ENCODE assay signal across 8 cellular contexts in the genomic region with DNA sequence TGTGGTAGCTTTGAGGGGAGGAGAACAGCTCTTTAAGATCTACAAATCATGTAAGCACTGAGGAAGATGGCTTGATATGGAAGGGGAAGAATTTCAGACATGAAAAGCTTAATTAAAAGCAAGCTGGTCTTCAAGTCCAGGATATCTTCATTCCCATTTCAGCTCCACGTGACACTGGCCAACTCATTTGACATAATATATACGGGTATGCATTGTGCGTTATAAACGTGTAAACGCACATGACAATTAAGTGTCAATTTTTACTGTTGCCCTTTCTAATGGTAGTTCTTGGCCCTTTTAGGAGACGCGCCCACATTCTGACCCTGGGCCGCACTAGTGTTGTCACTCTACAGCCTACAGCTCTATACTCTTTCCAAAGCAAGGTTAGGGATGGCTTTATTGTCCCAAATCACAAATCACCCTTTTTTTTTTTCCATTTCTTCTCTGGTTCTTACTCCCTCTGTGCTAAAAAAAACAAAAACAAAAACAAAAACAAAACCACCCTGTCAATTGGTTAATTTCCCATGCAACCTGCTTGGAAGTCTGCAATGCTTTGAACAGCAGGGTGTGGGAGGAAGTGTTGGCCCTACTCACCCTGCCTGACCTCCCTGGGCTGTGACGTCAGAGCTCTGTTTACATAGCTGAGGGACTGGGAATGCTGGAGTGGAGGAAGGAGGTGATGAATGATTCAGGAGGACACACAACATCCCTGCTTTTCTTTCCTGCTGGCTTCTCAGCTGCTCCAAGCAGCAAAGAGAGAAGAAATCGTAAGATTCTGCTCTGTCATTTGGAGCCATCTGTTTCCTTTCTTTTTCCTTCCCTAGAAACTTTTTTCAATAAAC. TPM values are rescaled to one million over a fixed set of nuclear protein-coding genes. Genes with fewer than 3 reads are reported as not detected.
DNase-seq lines count a peak whose midpoint lies in the region; ATAC-seq, FAIRE-seq and TF ChIP-seq lines count a peak whose summit lies in the region.

No MANE protein-coding gene starts in this region.

- TF ChIP-seq RAD21 in liver (IDR thresholded peaks at IDR 0.05) = peak in 1 of 2 donors; percentile 31

- H3K4me1 ChIP-seq in HUES48 (ENCODE audit: control insufficient read depth, insufficient read depth, low read length) (0 out of 2 replicates have a peak, but pooled peaks cover 12% of the 10 kb centered on the region), liver (ENCODE audit: control insufficient read depth in 4 of 4, insufficient read depth in 4 of 4, low read length in 3 of 4) (peaks cover 0 to 45% (median 42%) of the 10 kb centered on the region in 4 donors)

- H3K4me3 ChIP-seq in HUES48 (ENCODE audit: low read depth, low read length) = no peak overlapping the region
- H3K4me3 ChIP-seq in bronchial epithelial cell (ENCODE audit: low read depth, low read length) = no peak overlapping the region
- H3K4me3 ChIP-seq in liver (ENCODE audit: low read depth in 1 of 3, low read length in 3 of 3) = no peak overlapping the region

- H3K9me3 ChIP-seq in HUES48 (ENCODE audit: control insufficient read depth, insufficient read depth, low read length) = no peaks in the 10 kb centered on the region
- H3K9me3 ChIP-seq in liver (ENCODE audit: control insufficient read depth in 4 of 4, low read length in 3 of 4) = no peaks in the 10 kb centered on the region

- FAIRE-seq in bronchial epithelial cell (lab: Jason Lieb, UNC) = no peak

- WGBS in liver = 77% methylated on average over 10 of the region's 10 CpGs

- no peaks in the 10 kb centered on the region for H3K36me3 ChIP-seq in HUES48 (ENCODE audit: control insufficient read depth, insufficient read depth, low read length)
- no peaks in the 10 kb centered on the region for H3K36me3 ChIP-seq in bronchial epithelial cell (ENCODE audit: control insufficient read depth, insufficient read depth, low read length)
- H3K36me3 ChIP-seq in liver (ENCODE audit: control insufficient read depth in 4 of 4, insufficient read depth in 3 of 4, low read depth in 1 of 4, low read length in 3 of 4) = no peaks in the 10 kb centered on the region

- no peak for ATAC-seq in GM18858 (IDR thresholded peaks at IDR 0.05; ENCODE audit: unreplicated experiment)

- peak; percentile 96 for DNase-seq in A172 (ENCODE audit: low spot score)
- peak; percentile 96 for DNase-seq in bronchial epithelial cell (ENCODE audit: low read depth)
- no peak for DNase-seq in SKM-1 treated with dmso at 0.1 percent for 144 hours (lab: John Stamatoyannopoulos, UW; ENCODE audit: unreplicated experiment)
- DNase-seq in GOT3 (lab: John Stamatoyannopoulos, UW) = no peak
- no peak for DNase-seq in GM19240 (ENCODE audit: insufficient read length, low spot score)

- TF ChIP-seq CTCF in bronchial epithelial cell (IDR thresholded peaks at IDR 0.05; ENCODE audit: insufficient read depth, low read length, severe bottlenecking) (no peak), liver (IDR thresholded peaks at IDR 0.05; ENCODE audit: low read depth, low read length, missing input control) (no peak)

- H3K9ac ChIP-seq in HUES48 (ENCODE audit: low read depth, low read length) (no peak overlapping the region), liver (ENCODE audit: low read depth in 1 of 2, low read length in 2 of 2) (no peak overlapping the region)

- H3K27me3 ChIP-seq in HUES48 (ENCODE audit: control insufficient read depth, insufficient read depth, low read length) (no peaks in the 10 kb centered on the region), bronchial epithelial cell (ENCODE audit: control insufficient read depth, insufficient read depth, low read length) (no peaks in the 10 kb centered on the region), liver (ENCODE audit: control insufficient read depth in 4 of 4, insufficient read depth in 4 of 4, low read length in 3 of 4) (no peaks in the 10 kb centered on the region)

- H3K27ac ChIP-seq in HUES48 (ENCODE audit: low read depth, low read length) = peak overlapping the region; percentile 9
- peak overlapping the region in 1 of 2 donors; percentile 20 for H3K27ac ChIP-seq in liver (ENCODE audit: low read depth in 1 of 2, low read length in 2 of 2)

TF ChIP-seq in liver, 16 proteins besides CTCF, POLR2A, EP300 and RAD21:
- TF ChIP-seq, protein P1, sequence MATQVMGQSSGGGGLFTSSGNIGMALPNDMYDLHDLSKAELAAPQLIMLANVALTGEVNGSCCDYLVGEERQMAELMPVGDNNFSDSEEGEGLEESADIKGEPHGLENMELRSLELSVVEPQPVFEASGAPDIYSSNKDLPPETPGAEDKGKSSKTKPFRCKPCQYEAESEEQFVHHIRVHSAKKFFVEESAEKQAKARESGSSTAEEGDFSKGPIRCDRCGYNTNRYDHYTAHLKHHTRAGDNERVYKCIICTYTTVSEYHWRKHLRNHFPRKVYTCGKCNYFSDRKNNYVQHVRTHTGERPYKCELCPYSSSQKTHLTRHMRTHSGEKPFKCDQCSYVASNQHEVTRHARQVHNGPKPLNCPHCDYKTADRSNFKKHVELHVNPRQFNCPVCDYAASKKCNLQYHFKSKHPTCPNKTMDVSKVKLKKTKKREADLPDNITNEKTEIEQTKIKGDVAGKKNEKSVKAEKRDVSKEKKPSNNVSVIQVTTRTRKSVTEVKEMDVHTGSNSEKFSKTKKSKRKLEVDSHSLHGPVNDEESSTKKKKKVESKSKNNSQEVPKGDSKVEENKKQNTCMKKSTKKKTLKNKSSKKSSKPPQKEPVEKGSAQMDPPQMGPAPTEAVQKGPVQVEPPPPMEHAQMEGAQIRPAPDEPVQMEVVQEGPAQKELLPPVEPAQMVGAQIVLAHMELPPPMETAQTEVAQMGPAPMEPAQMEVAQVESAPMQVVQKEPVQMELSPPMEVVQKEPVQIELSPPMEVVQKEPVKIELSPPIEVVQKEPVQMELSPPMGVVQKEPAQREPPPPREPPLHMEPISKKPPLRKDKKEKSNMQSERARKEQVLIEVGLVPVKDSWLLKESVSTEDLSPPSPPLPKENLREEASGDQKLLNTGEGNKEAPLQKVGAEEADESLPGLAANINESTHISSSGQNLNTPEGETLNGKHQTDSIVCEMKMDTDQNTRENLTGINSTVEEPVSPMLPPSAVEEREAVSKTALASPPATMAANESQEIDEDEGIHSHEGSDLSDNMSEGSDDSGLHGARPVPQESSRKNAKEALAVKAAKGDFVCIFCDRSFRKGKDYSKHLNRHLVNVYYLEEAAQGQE (IDR thresholded peaks at IDR 0.05) = peak; percentile 13
- TF ChIP-seq HNF4G (IDR thresholded peaks at IDR 0.05) (no peak), FOXA1 (IDR thresholded peaks at IDR 0.05) (peak; percentile 91), YY1 (IDR thresholded peaks at IDR 0.05) (no peak), FOXA2 (IDR thresholded peaks at IDR 0.05) (peak; percentile 93), NR2F2 (IDR thresholded peaks at IDR 0.05) (peak; percentile 82), SP1 (IDR thresholded peaks at IDR 0.05) (peak; percentile 75), JUND (IDR thresholded peaks at IDR 0.05) (peak; percentile 61 to 62), GABPA (IDR thresholded peaks at IDR 0.05 in 1 of 2, conservative IDR thresholded peaks at IDR 0.05 in 1 of 2) (no peak), RXRA (IDR thresholded peaks at IDR 0.05) (peak; percentile 89 to 93), HNF4A (conservative IDR thresholded peaks at IDR 0.05) (peak; percentile 61 to 64), EGR1 (IDR thresholded peaks at IDR 0.05; ENCODE audit: low read depth in 2 of 2) (no peak)
- TF ChIP-seq, protein P2, sequence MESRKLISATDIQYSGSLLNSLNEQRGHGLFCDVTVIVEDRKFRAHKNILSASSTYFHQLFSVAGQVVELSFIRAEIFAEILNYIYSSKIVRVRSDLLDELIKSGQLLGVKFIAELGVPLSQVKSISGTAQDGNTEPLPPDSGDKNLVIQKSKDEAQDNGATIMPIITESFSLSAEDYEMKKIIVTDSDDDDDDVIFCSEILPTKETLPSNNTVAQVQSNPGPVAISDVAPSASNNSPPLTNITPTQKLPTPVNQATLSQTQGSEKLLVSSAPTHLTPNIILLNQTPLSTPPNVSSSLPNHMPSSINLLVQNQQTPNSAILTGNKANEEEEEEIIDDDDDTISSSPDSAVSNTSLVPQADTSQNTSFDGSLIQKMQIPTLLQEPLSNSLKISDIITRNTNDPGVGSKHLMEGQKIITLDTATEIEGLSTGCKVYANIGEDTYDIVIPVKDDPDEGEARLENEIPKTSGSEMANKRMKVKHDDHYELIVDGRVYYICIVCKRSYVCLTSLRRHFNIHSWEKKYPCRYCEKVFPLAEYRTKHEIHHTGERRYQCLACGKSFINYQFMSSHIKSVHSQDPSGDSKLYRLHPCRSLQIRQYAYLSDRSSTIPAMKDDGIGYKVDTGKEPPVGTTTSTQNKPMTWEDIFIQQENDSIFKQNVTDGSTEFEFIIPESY (IDR thresholded peaks at IDR 0.05) = no peak
- TF ChIP-seq, protein P3, sequence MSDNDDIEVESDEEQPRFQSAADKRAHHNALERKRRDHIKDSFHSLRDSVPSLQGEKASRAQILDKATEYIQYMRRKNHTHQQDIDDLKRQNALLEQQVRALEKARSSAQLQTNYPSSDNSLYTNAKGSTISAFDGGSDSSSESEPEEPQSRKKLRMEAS (IDR thresholded peaks at IDR 0.05) = peak; percentile 34
- TF ChIP-seq, protein P4, sequence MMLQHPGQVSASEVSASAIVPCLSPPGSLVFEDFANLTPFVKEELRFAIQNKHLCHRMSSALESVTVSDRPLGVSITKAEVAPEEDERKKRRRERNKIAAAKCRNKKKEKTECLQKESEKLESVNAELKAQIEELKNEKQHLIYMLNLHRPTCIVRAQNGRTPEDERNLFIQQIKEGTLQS (IDR thresholded peaks at IDR 0.05) = no peak

RNA-seq across cellular contexts. Expression of a gene that starts 19.3 kb away (rescaled TPM):
- 64.3 and 68.8 TPM in 2 replicates for total RNA-seq in A172 (2014; rRNA removed; shearing (Covaris generic))
- total RNA-seq in bronchial epithelial cell (22.3 and 28.7 TPM in 2 replicates), liver (10 to 100 TPM; 20.1 to 23.0 TPM)
- 10 to 100 TPM; 13.2 to 13.7 TPM for polyA plus RNA-seq in liver

Comparison
In these comparisons a context has a peak if more than half of its experiments do, and no peak if none do; other contexts are left out.
1. DNase-seq: peak in A172 (single experiment) and bronchial epithelial cell (single experiment); none in SKM-1 treated with dmso at 0.1 percent for 144 hours (single experiment), GOT3 (single experiment) and GM19240 (single experiment).